In the genomic region with DNA sequence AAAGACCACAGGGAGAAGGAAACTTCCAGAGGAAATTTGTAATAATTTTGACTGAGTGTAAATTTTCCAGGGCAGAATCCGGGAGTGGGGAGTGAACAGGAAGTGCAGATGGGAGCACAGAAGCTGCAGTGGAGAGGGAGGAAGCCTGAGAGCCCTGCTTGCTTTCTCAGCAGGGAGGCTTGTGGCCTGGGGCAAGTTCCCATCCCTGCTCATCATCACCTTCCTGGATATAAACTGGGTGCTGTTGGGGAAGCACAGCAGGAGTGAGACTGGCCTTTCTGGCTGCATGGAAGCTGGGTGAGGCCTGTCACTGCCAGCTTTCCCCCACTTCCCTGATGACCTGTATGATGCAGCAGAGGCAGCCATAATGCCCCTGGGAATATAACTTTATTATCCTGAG, we compare ENCODE assay signal across 20 cellular contexts.
DNase-seq lines count a peak whose midpoint lies in the region; ATAC-seq and TF ChIP-seq lines count a peak whose summit lies in the region.
"Had no signal": no experiment of that assay in that cellular context is flagged by ENCODE, and none has a peak within 500 bp of the region (broad histone marks: within the 10 kb centered on the region; RNA-seq: fewer than 3 reads in every experiment).

No MANE protein-coding gene starts in this region.

- no peaks in the 10 kb centered on the region for H3K36me3 ChIP-seq in MG63
- H3K36me3 ChIP-seq: brain microvascular endothelial cell, pancreas had no signal

- H3K4me3 Mint-ChIP-seq in neural crest cell = no peak overlapping the region
- H3K4me3 Mint-ChIP-seq in stimulated activated effector memory CD8-positive, alpha-beta T cell treated with anti-CD3 and anti-CD28 coated beads, Interleukin-12 subunit alpha, Interleukin-12 subunit beta, amount 100 ng/mL, for 72 hours = no peak overlapping the region
- H3K4me3 Mint-ChIP-seq: activated naive CD8-positive, alpha-beta T cell treated with anti-CD3 and anti-CD28 coated beads, Interleukin-2, amount 10 ng/mL, durations not matched to agents 7 days and 5 days; activated T-helper 17 cell treated with anti-CD3 and anti-CD28 coated beads, Interleukin-2, amount 50 U/mL, for 72 hours; dendritic cell treated with granulocyte-macrophage colony-stimulating factor and Interleukin-4, amounts not matched to agents 40 ng/mL and 50 ng/mL, for 4 days; stimulated activated naive CD8-positive, alpha-beta T cell treated with anti-CD3 and anti-CD28 coated beads, Interleukin-15, Interleukin-2, amounts not matched to agents 100 ng/mL and 50 ng/mL, for 24 hours; T-helper 2 cell treated with Interferon-gamma antibody and Interleukin-4, amounts not matched to agents 5 μg/mL and 100 μg/mL, for 36 hours had no signal

- H3K4me3 ChIP-seq in MG63 = no peak overlapping the region
- no peak overlapping the region for H3K4me3 ChIP-seq in choroid plexus epithelial cell (ENCODE audit: low read depth, low read length)
- H3K4me3 ChIP-seq: pancreas had no signal

- H3K36me3 Mint-ChIP-seq in neural crest cell (ENCODE audit: low read depth) = no peaks in the 10 kb centered on the region
- H3K36me3 Mint-ChIP-seq in stimulated activated effector memory CD8-positive, alpha-beta T cell treated with anti-CD3 and anti-CD28 coated beads, Interleukin-12 subunit alpha, Interleukin-12 subunit beta, amount 100 ng/mL, for 72 hours = no peaks in the 10 kb centered on the region
- H3K36me3 Mint-ChIP-seq: activated naive CD8-positive, alpha-beta T cell treated with anti-CD3 and anti-CD28 coated beads, Interleukin-2, amount 10 ng/mL, durations not matched to agents 7 days and 5 days had no signal

- TF ChIP-seq CTCF in choroid plexus epithelial cell (conservative IDR thresholded peaks at IDR 0.05; ENCODE audit: low read depth, low read length) (no peak), neural crest cell (conservative IDR thresholded peaks at IDR 0.05) (no peak)

- peak; percentile 72 for DNase-seq in EH (ENCODE audit: low read depth)
- peak; percentile 12 for DNase-seq in MG63
- DNase-seq in choroid plexus epithelial cell (ENCODE audit: low read depth) = peak; percentile 4
- DNase-seq in neural crest cell (ENCODE audit: low read depth, low spot score) = no peak
- DNase-seq in RKO (ENCODE audit: low spot score) = no peak
- DNase-seq in stimulated activated effector memory CD8-positive, alpha-beta T cell treated with anti-CD3 and anti-CD28 coated beads, Interleukin-12 subunit alpha, Interleukin-12 subunit beta, amount 100 ng/mL, for 72 hours (ENCODE audit: low spot score in 2 of 2) = no peak
- DNase-seq: activated naive CD8-positive, alpha-beta T cell treated with anti-CD3 and anti-CD28 coated beads, Interleukin-2, amount 10 ng/mL, durations not matched to agents 7 days and 5 days; MM.1S; NCI-H1930; NCI-H510A treated with DMSO at 0.1 percent for 48 hours; pancreas had no signal

- peaks cover 20% of the 10 kb centered on the region for H3K4me1 Mint-ChIP-seq in neural crest cell
- H3K4me1 Mint-ChIP-seq in stimulated activated effector memory CD8-positive, alpha-beta T cell treated with anti-CD3 and anti-CD28 coated beads, Interleukin-12 subunit alpha, Interleukin-12 subunit beta, amount 100 ng/mL, for 72 hours = no peaks in the 10 kb centered on the region
- H3K4me1 Mint-ChIP-seq: activated naive CD8-positive, alpha-beta T cell treated with anti-CD3 and anti-CD28 coated beads, Interleukin-2, amount 10 ng/mL, durations not matched to agents 7 days and 5 days; activated T-helper 17 cell treated with anti-CD3 and anti-CD28 coated beads, Interleukin-2, amount 50 U/mL, for 72 hours had no signal

- peaks cover 8% of the 10 kb centered on the region for H3K9me3 Mint-ChIP-seq in neural crest cell
- H3K9me3 Mint-ChIP-seq in stimulated activated effector memory CD8-positive, alpha-beta T cell treated with anti-CD3 and anti-CD28 coated beads, Interleukin-12 subunit alpha, Interleukin-12 subunit beta, amount 100 ng/mL, for 72 hours = peaks cover 28% of the 10 kb centered on the region
- H3K9me3 Mint-ChIP-seq: activated naive CD8-positive, alpha-beta T cell treated with anti-CD3 and anti-CD28 coated beads, Interleukin-2, amount 10 ng/mL, durations not matched to agents 7 days and 5 days had no signal

- H3K9me3 ChIP-seq in MG63 = no peaks in the 10 kb centered on the region
- H3K9me3 ChIP-seq: pancreas had no signal

- no peaks in the 10 kb centered on the region for H3K27me3 ChIP-seq in MG63
- H3K27me3 ChIP-seq: brain microvascular endothelial cell, pancreas had no signal

- H3K27ac Mint-ChIP-seq in neural crest cell (ENCODE audit: unreplicated experiment) = peak overlapping the region; percentile 95
- H3K27ac Mint-ChIP-seq in stimulated activated effector memory CD8-positive, alpha-beta T cell treated with anti-CD3 and anti-CD28 coated beads, Interleukin-12 subunit alpha, Interleukin-12 subunit beta, amount 100 ng/mL, for 72 hours = no peak overlapping the region
- H3K27ac Mint-ChIP-seq: activated naive CD8-positive, alpha-beta T cell treated with anti-CD3 and anti-CD28 coated beads, Interleukin-2, amount 10 ng/mL, durations not matched to agents 7 days and 5 days; activated T-helper 17 cell treated with anti-CD3 and anti-CD28 coated beads, Interleukin-2, amount 50 U/mL, for 72 hours; dendritic cell treated with granulocyte-macrophage colony-stimulating factor and Interleukin-4, amounts not matched to agents 40 ng/mL and 50 ng/mL, for 4 days; stimulated activated naive CD8-positive, alpha-beta T cell treated with anti-CD3 and anti-CD28 coated beads, Interleukin-15, Interleukin-2, amounts not matched to agents 100 ng/mL and 50 ng/mL, for 24 hours; T-helper 2 cell treated with Interferon-gamma antibody and Interleukin-4, amounts not matched to agents 5 μg/mL and 100 μg/mL, for 36 hours had no signal

- H3K27me3 Mint-ChIP-seq in neural crest cell (ENCODE audit: low read depth) = no peaks in the 10 kb centered on the region
- H3K27me3 Mint-ChIP-seq: activated naive CD8-positive, alpha-beta T cell treated with anti-CD3 and anti-CD28 coated beads, Interleukin-2, amount 10 ng/mL, durations not matched to agents 7 days and 5 days; activated T-helper 17 cell treated with anti-CD3 and anti-CD28 coated beads, Interleukin-2, amount 50 U/mL, for 72 hours; dendritic cell treated with granulocyte-macrophage colony-stimulating factor and Interleukin-4, amounts not matched to agents 40 ng/mL and 50 ng/mL, for 4 days; stimulated activated naive CD8-positive, alpha-beta T cell treated with anti-CD3 and anti-CD28 coated beads, Interleukin-15, Interleukin-2, amounts not matched to agents 100 ng/mL and 50 ng/mL, for 24 hours had no signal

- ATAC-seq in GM21723 (IDR thresholded peaks at IDR 0.05; ENCODE audit: unreplicated experiment) = no peak
- ATAC-seq in stimulated activated effector memory CD8-positive, alpha-beta T cell treated with anti-CD3 and anti-CD28 coated beads, Interleukin-12 subunit alpha, Interleukin-12 subunit beta, amount 100 ng/mL, for 72 hours = no peak
- ATAC-seq in GM18511 (IDR thresholded peaks at IDR 0.05; ENCODE audit: unreplicated experiment) = no peak
- ATAC-seq: activated T-helper 17 cell treated with anti-CD3 and anti-CD28 coated beads, Interleukin-2, amount 50 U/mL, for 72 hours; left lobe of liver; pancreas; sciatic nerve had no signal

Comparison
In these comparisons a context has a peak if more than half of its experiments do, and no peak if none do; other contexts are left out.
1. DNase-seq: peak in EH (single experiment), MG63 (single experiment) and choroid plexus epithelial cell (single experiment); none in neural crest cell (single experiment), RKO (single experiment) and stimulated activated effector memory CD8-positive, alpha-beta T cell treated with anti-CD3 and anti-CD28 coated beads, Interleukin-12 subunit alpha, Interleukin-12 subunit beta, amount 100 ng/mL, for 72 hours (0 of 2).